In genomic region chr6:45445749-45446454, GRCh38 we compare ENCODE assay signal across 8 cellular contexts.
A peak's percentile ranks its signal among the peaks of the same experiment; 100 is the strongest.
DNase-seq lines count a peak whose midpoint lies in the region; ATAC-seq and TF ChIP-seq lines count a peak whose summit lies in the region.

No MANE protein-coding gene starts in this region.

- WGBS in testis, 2 donors = 52 to 62% methylated on average over 8 of the region's 8 CpGs

- intact Hi-C loops in colonic mucosa (cut with DNase I) (no loop called here), testis (cut with DNase I; ENCODE audit: low total_unique reads) (no loop called here)

- H3K9ac ChIP-seq in BLaER1 treated with 17β-estradiol and CSF1 and Interleukin-3, amounts not matched to agents 10 nM and 100 nM = peak overlapping the region in 10 of 11 experiments; percentile 53 to 82 (median 74); a peak in 17 of 22 replicates
- H3K9ac ChIP-seq in colonic mucosa (ENCODE audit: low read depth in 2 of 2, low read length in 2 of 2) = peak overlapping the region in 1 of 2 donors; percentile 35

- H3K4me3 ChIP-seq in BLaER1 treated with 17β-estradiol and CSF1 and Interleukin-3, amounts not matched to agents 10 nM and 100 nM = peak overlapping the region in 4 of 10 experiments; percentile 6 to 48 (median 13); a peak in 4 of 20 replicates
- H3K4me3 ChIP-seq in colonic mucosa = no peak overlapping the region
- H3K4me3 ChIP-seq in testis = no peak overlapping the region
- H3K4me3 ChIP-seq in BE2C (ENCODE audit: low read depth, low read length) = no peak overlapping the region

- H3K27ac ChIP-seq in BLaER1 treated with 17β-estradiol and CSF1 and Interleukin-3, amounts not matched to agents 10 nM and 100 nM = peak overlapping the region; percentile 66 to 97 (median 90)
- peak overlapping the region; percentile 70 for H3K27ac ChIP-seq in colonic mucosa
- H3K27ac ChIP-seq in testis = no peak overlapping the region

- ATAC-seq in left lobe of liver = peak; percentile 90

- no peak for TF ChIP-seq CTCF in colonic mucosa (IDR thresholded peaks at IDR 0.05)
- no peak for TF ChIP-seq CTCF in testis (IDR thresholded peaks at IDR 0.05)
- TF ChIP-seq CTCF in BE2C (IDR thresholded peaks at IDR 0.05; ENCODE audit: low read depth, low read length) = no peak

- H3K4me2 ChIP-seq in BLaER1 treated with 17β-estradiol and CSF1 and Interleukin-3, amounts not matched to agents 10 nM and 100 nM = peak overlapping the region; percentile 48 to 89 (median 83)

- H4K20me1 ChIP-seq in BLaER1 treated with 17β-estradiol and CSF1 and Interleukin-3, amounts not matched to agents 10 nM and 100 nM = no peaks in the 10 kb centered on the region

- no peak for TF ChIP-seq POLR2A in testis (IDR thresholded peaks at IDR 0.05)

- no peaks in the 10 kb centered on the region for H3K27me3 ChIP-seq in BLaER1 treated with 17β-estradiol and CSF1 and Interleukin-3, amounts not matched to agents 10 nM and 100 nM
- H3K27me3 ChIP-seq in colonic mucosa = no peaks in the 10 kb centered on the region
- no peaks in the 10 kb centered on the region for H3K27me3 ChIP-seq in testis
- H3K27me3 ChIP-seq in BE2C = peaks cover 42% of the 10 kb centered on the region

- H3K4me1 ChIP-seq in BLaER1 treated with 17β-estradiol and CSF1 and Interleukin-3, amounts not matched to agents 10 nM and 100 nM = peaks cover 14 to 80% (median 41%) of the 10 kb centered on the region in 10 experiments
- no peaks in the 10 kb centered on the region for H3K4me1 ChIP-seq in colonic mucosa
- no peaks in the 10 kb centered on the region for H3K4me1 ChIP-seq in testis
- no peaks in the 10 kb centered on the region for H3K4me1 ChIP-seq in BE2C

- no peaks in the 10 kb centered on the region for H3K36me3 ChIP-seq in BLaER1 treated with 17β-estradiol and CSF1 and Interleukin-3, amounts not matched to agents 10 nM and 100 nM
- H3K36me3 ChIP-seq in colonic mucosa = no peaks in the 10 kb centered on the region
- no peaks in the 10 kb centered on the region for H3K36me3 ChIP-seq in testis (ENCODE audit: low read depth, missing control alignments)
- H3K36me3 ChIP-seq in BE2C = no peaks in the 10 kb centered on the region

- peak; percentile 88 for DNase-seq in HPDE6-E6E7 (ENCODE audit: extremely low spot score)
- DNase-seq in RPMI8226 = peak; percentile 90
- peak; percentile 79 for DNase-seq in colonic mucosa
- peak; percentile 65 for DNase-seq in left lobe of liver (ENCODE audit: low spot score)
- peak; percentile 20 for DNase-seq in testis
- DNase-seq in BE2C = no peak
- DNase-seq in cerebellar nuclear complex (lab: John Stamatoyannopoulos, UW) = no peak

- H3K9me3 ChIP-seq in BLaER1 treated with 17β-estradiol and CSF1 and Interleukin-3, amounts not matched to agents 10 nM and 100 nM (replicated peaks in 1 of 11) = no peaks in the 10 kb centered on the region
- H3K9me3 ChIP-seq in colonic mucosa (no peaks in the 10 kb centered on the region), testis (no peaks in the 10 kb centered on the region), BE2C (no peaks in the 10 kb centered on the region; the same call in 1 of the 2 replicates)

Comparison
In these comparisons a context has a peak if more than half of its experiments do, and no peak if none do; other contexts are left out.
1. H3K27ac ChIP-seq: peak in BLaER1 treated with 17β-estradiol and CSF1 and Interleukin-3, amounts not matched to agents 10 nM and 100 nM (11 of 11) and colonic mucosa (single experiment); none in testis (0 of 2).
2. DNase-seq: peak in HPDE6-E6E7 (single experiment), RPMI8226 (single experiment), colonic mucosa (single experiment), left lobe of liver (single experiment) and testis (single experiment); none in BE2C (single experiment) and cerebellar nuclear complex (0 of 2).